ENCODE assay signal across 25 cellular contexts in genomic region chr2:217364224-217364623, GRCh38.
"Had no signal": no experiment of that assay in that cellular context is flagged by ENCODE, and none has a peak within 500 bp of the region (broad histone marks: within the 10 kb centered on the region; RNA-seq: fewer than 3 reads in every experiment).

No MANE protein-coding gene starts in this region.

- H3K4me3 ChIP-seq: mucosa of descending colon, ovary, psoas muscle, suprapubic skin, transverse colon, upper lobe of right lung had no signal

- H3K27me3 ChIP-seq: ovary, suprapubic skin, transverse colon, upper lobe of right lung had no signal

- H3K9me3 ChIP-seq: mucosa of descending colon, ovary, psoas muscle, suprapubic skin, transverse colon, upper lobe of right lung had no signal

- H3K27ac ChIP-seq: psoas muscle, suprapubic skin, upper lobe of right lung had no signal

- H3K4me3 Mint-ChIP-seq: effector memory CD8-positive, alpha-beta T cell; mesothelial cell of epicardium; naive B cell; natural killer cell treated with Interleukin-12 subunit alpha and Interleukin-12 subunit beta and Interleukin-15 and Interleukin-18, amount 100 ng/mL, for 72 hours; stimulated activated naive CD8-positive, alpha-beta T cell treated with anti-CD3 and anti-CD28 coated beads, Interleukin-15, amount 100 ng/mL, for 72 hours had no signal

- H3K27ac Mint-ChIP-seq: effector memory CD8-positive, alpha-beta T cell; mesothelial cell of epicardium; naive B cell; natural killer cell treated with Interleukin-12 subunit alpha and Interleukin-12 subunit beta and Interleukin-15 and Interleukin-18, amount 100 ng/mL, for 72 hours; stimulated activated naive CD8-positive, alpha-beta T cell treated with anti-CD3 and anti-CD28 coated beads, Interleukin-15, amount 100 ng/mL, for 72 hours had no signal

- DNase-seq: cerebellar nuclear complex; cortex of kidney; effector memory CD8-positive, alpha-beta T cell; erythroblast; head of caudate nucleus; mesenchymal stem cell; mucosa of descending colon; naive B cell; occipital lobe; ovary; posterior cingulate gyrus; psoas muscle; right cardiac atrium; small intestine; stimulated activated CD4-positive, alpha-beta T cell treated with anti-CD3 and anti-CD28 coated beads, Interleukin-12 subunit alpha, Interleukin-12 subunit beta, amount 100 ng/mL, for 4 hours; stimulated activated CD4-positive, alpha-beta T cell treated with anti-CD3 and anti-CD28 coated beads, Interleukin-1b, Interleukin-23, amount 100 ng/mL, for 48 hours; stimulated activated CD4-positive, alpha-beta T cell treated with anti-CD3 and anti-CD28 coated beads, Interleukin-4, amount 100 ng/mL, for 1 hour; stimulated activated CD8-positive, alpha-beta memory T cell treated with anti-CD3 and anti-CD28 coated beads, Interleukin-4, amount 100 ng/mL, for 48 hours; stimulated activated naive CD4-positive, alpha-beta T cell; stimulated activated naive CD8-positive, alpha-beta T cell treated with anti-CD3 and anti-CD28 coated beads, Interleukin-15, amount 100 ng/mL, for 72 hours; transverse colon; upper lobe of right lung had no signal

- H3K27me3 Mint-ChIP-seq: effector memory CD8-positive, alpha-beta T cell; stimulated activated naive CD8-positive, alpha-beta T cell treated with anti-CD3 and anti-CD28 coated beads, Interleukin-15, amount 100 ng/mL, for 72 hours had no signal

- ATAC-seq: effector memory CD8-positive, alpha-beta T cell; mucosa of descending colon; natural killer cell treated with Interleukin-12 subunit alpha and Interleukin-12 subunit beta and Interleukin-15 and Interleukin-18, amount 100 ng/mL, for 72 hours; psoas muscle; right cardiac atrium; stimulated activated naive CD8-positive, alpha-beta T cell treated with anti-CD3 and anti-CD28 coated beads, Interleukin-15, amount 100 ng/mL, for 72 hours had no signal

- H3K9me3 Mint-ChIP-seq: effector memory CD8-positive, alpha-beta T cell; mesothelial cell of epicardium; stimulated activated naive CD8-positive, alpha-beta T cell treated with anti-CD3 and anti-CD28 coated beads, Interleukin-15, amount 100 ng/mL, for 72 hours had no signal

- H3K4me1 Mint-ChIP-seq: stimulated activated naive CD8-positive, alpha-beta T cell treated with anti-CD3 and anti-CD28 coated beads, Interleukin-15, amount 100 ng/mL, for 72 hours had no signal

- H3K36me3 ChIP-seq: ovary, suprapubic skin, transverse colon, upper lobe of right lung had no signal
